In the genomic region with DNA sequence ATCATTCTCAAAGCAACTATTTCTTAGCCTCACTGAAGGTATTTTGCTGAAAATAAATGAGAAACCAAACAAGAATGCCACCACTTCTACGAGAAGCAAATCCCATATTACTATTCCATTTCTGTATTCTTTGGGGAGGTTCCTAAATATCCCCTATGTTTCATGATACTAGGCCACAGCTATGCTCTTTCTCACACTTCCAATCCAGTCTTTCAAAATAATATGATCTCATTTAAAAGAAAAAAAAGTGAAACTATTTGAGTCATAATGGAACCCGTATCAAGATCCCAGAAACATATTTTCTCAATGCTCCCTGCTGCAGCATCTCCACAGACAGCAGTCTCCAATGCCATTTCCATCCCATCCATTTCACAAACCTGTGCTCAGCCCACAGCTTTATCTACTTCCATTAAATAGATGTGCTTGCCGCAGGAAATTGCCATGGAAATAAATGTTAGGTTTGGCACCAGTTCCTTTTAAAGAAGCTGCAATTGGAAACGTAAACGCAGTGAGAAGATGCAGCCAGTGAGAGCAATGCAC, we compare ENCODE assay signal across 1 cellular context.
TF ChIP-seq lines count a peak whose summit lies in the region.

No MANE protein-coding gene starts in this region.

TF ChIP-seq in H1, 55 proteins besides CTCF, POLR2A, EP300 and RAD21:
- TF ChIP-seq POU5F1 (IDR thresholded peaks at IDR 0.05; ENCODE audit: low read depth, low read length) (no peak), TCF12 (IDR thresholded peaks at IDR 0.05; ENCODE audit: low read depth, low read length) (no peak), BACH1 (IDR thresholded peaks at IDR 0.05; ENCODE audit: low read length) (no peak), BRCA1 (IDR thresholded peaks at IDR 0.05; ENCODE audit: low read depth, low read length) (no peak), FOSL1 (IDR thresholded peaks at IDR 0.05; ENCODE audit: insufficient read depth, low read depth, low read length) (no peak)
TF ChIP-seq in H1: peak in this region for 0.
